Comparison of ENCODE assay signal across 8 cellular contexts in genomic region chr10:100482181-100482833, GRCh38. TPM values are rescaled to one million over a fixed set of nuclear protein-coding genes. Genes with fewer than 3 reads are reported as not detected.
A peak's percentile ranks its signal among the peaks of the same experiment; 100 is the strongest.
DNase-seq lines count a peak whose midpoint lies in the region; ATAC-seq and TF ChIP-seq lines count a peak whose summit lies in the region.

No MANE protein-coding gene starts in this region.

- no peaks in the 10 kb centered on the region for H4K20me1 ChIP-seq in neural cell (ENCODE audit: insufficient read depth)

- H3K79me2 ChIP-seq in neural cell (replicated peaks; ENCODE audit: insufficient read depth, low read length) = no peaks in the 10 kb centered on the region

- no peaks in the 10 kb centered on the region for H3K9me2 ChIP-seq in neural cell (ENCODE audit: insufficient read depth, low read length)

- DNase-seq in DMS 273 (lab: John Stamatoyannopoulos, UW; ENCODE audit: unreplicated experiment) = peak; percentile 77
- no peak for DNase-seq in DMS 273 treated with DMSO at 0.1 percent for 48 hours (lab: John Stamatoyannopoulos, UW)
- DNase-seq in KBM-7 = peak; percentile 79
- DNase-seq in RWPE2 (ENCODE audit: low spot score) = no peak
- DNase-seq in activated gamma-delta T cell treated with anti-CD3 and anti-CD28 coated beads, Interleukin-2, amount 50 U/mL, for 16 hours (ENCODE audit: low read depth) = peak; percentile 45
- DNase-seq in foreskin melanocyte = peak; percentile 41

- no peak overlapping the region for H3K27ac ChIP-seq in RWPE2 (ENCODE audit: poor library complexity, severe bottlenecking)
- H3K27ac ChIP-seq in neural cell (ENCODE audit: low read length) = no peak overlapping the region

- H3K27me3 ChIP-seq in RWPE2 (ENCODE audit: insufficient read depth, poor library complexity, severe bottlenecking) (peaks cover 46% of the 10 kb centered on the region), neural cell (ENCODE audit: insufficient read depth, low read depth, low read length) (peaks cover 95% of the 10 kb centered on the region)

- no peaks in the 10 kb centered on the region for H3K4me1 ChIP-seq in RWPE2 (ENCODE audit: insufficient read depth, poor library complexity, severe bottlenecking)

- H3K4me3 ChIP-seq in RWPE2 (ENCODE audit: severe bottlenecking) (peak overlapping the region; percentile 22), neural cell (ENCODE audit: low read length) (peak overlapping the region; percentile 68)

- H3K9me3 Mint-ChIP-seq in stimulated activated naive CD8-positive, alpha-beta T cell treated with anti-CD3 and anti-CD28 coated beads, Interleukin-15, Interleukin-2, amounts not matched to agents 100 ng/mL and 50 ng/mL, for 24 hours = no peaks in the 10 kb centered on the region

- ATAC-seq in RWPE2 (ENCODE audit: low read depth) = peak; percentile 49

- no peaks in the 10 kb centered on the region for H3K36me3 Mint-ChIP-seq in stimulated activated naive CD8-positive, alpha-beta T cell treated with anti-CD3 and anti-CD28 coated beads, Interleukin-15, Interleukin-2, amounts not matched to agents 100 ng/mL and 50 ng/mL, for 24 hours (ENCODE audit: low read depth)

- peak; percentile 51 for TF ChIP-seq RAD21 in neural cell (conservative IDR thresholded peaks at IDR 0.05)

- H3F3A ChIP-seq in neural cell (ENCODE audit: insufficient read depth, low read length, poor library complexity, severe bottlenecking) = no peaks in the 10 kb centered on the region

- H3K9ac ChIP-seq in neural cell (ENCODE audit: low read length) = no peak overlapping the region

- peaks cover 3% of the 10 kb centered on the region for H3K4me1 Mint-ChIP-seq in stimulated activated naive CD8-positive, alpha-beta T cell treated with anti-CD3 and anti-CD28 coated beads, Interleukin-15, Interleukin-2, amounts not matched to agents 100 ng/mL and 50 ng/mL, for 24 hours (ENCODE audit: low read depth)

- H3K9me3 ChIP-seq in RWPE2 (ENCODE audit: severe bottlenecking) (no peaks in the 10 kb centered on the region), neural cell (ENCODE audit: low read length) (no peaks in the 10 kb centered on the region)

- peak overlapping the region; percentile 55 for H3K4me2 ChIP-seq in neural cell (ENCODE audit: low read length)

- no peak overlapping the region for H2AFZ ChIP-seq in neural cell (ENCODE audit: low read depth, low read length)

- H3K36me3 ChIP-seq in RWPE2 (ENCODE audit: low read depth) = no peaks in the 10 kb centered on the region
- H3K36me3 ChIP-seq in neural cell (ENCODE audit: insufficient read depth, low read length) = peaks cover 3% of the 10 kb centered on the region

- H3K4me3 Mint-ChIP-seq in stimulated activated naive CD8-positive, alpha-beta T cell treated with anti-CD3 and anti-CD28 coated beads, Interleukin-15, Interleukin-2, amounts not matched to agents 100 ng/mL and 50 ng/mL, for 24 hours = peak overlapping the region; percentile 78

- TF ChIP-seq CTCF in RWPE2 (IDR thresholded peaks at IDR 0.05; ENCODE audit: poor library complexity, severe bottlenecking) (peak; percentile 77), neural cell (IDR thresholded peaks at IDR 0.05; ENCODE audit: poor library complexity, severe bottlenecking) (peak; percentile 81)

- TF ChIP-seq EP300 in neural cell (conservative IDR thresholded peaks at IDR 0.05; ENCODE audit: poor library complexity, severe bottlenecking) = no peak

- peaks cover 27% of the 10 kb centered on the region for H3K27me3 Mint-ChIP-seq in stimulated activated naive CD8-positive, alpha-beta T cell treated with anti-CD3 and anti-CD28 coated beads, Interleukin-15, Interleukin-2, amounts not matched to agents 100 ng/mL and 50 ng/mL, for 24 hours

- no peak overlapping the region for H3K27ac Mint-ChIP-seq in stimulated activated naive CD8-positive, alpha-beta T cell treated with anti-CD3 and anti-CD28 coated beads, Interleukin-15, Interleukin-2, amounts not matched to agents 100 ng/mL and 50 ng/mL, for 24 hours

- in situ Hi-C loops in KBM-7 (cut with MboI; ENCODE audit: low pct_unique_long_range_greater_than_20kb, low sequenced_read_pairs) = no loop called here

TF ChIP-seq in neural cell, 6 proteins besides CTCF, POLR2A, EP300 and RAD21:
- TF ChIP-seq SMC3 (conservative IDR thresholded peaks at IDR 0.05; ENCODE audit: poor library complexity) = peak; percentile 59
- TF ChIP-seq EZH2 (IDR thresholded peaks at IDR 0.05; ENCODE audit: borderline replicate concordance, insufficient read depth, low read length, poor library complexity, severe bottlenecking) = no peak
- TF ChIP-seq POLR2AphosphoS5 (IDR thresholded peaks at IDR 0.05) = no peak
- peak; percentile 50 for TF ChIP-seq MXI1 (conservative IDR thresholded peaks at IDR 0.05; ENCODE audit: poor library complexity, severe bottlenecking)
- no peak for TF ChIP-seq REST (IDR thresholded peaks at IDR 0.05; ENCODE audit: borderline replicate concordance)

RNA-seq across cellular contexts. Expression of gene WNT8B, which starts 19.5 kb away (rescaled TPM):
- 0.37 TPM in 1 of 2 replicates, not detected in the other for polyA plus RNA-seq in neural cell
- 0.73 and 1.7 TPM in 2 replicates for polyA minus RNA-seq in neural cell

RNA-seq across cellular contexts. Expression of gene SEC31B, which starts 37.4 kb away (rescaled TPM):
- 17.1 and 23.1 TPM in 2 replicates for polyA plus RNA-seq in neural cell
- polyA minus RNA-seq in neural cell = 8.1 and 9.7 TPM in 2 replicates

RNA-seq across cellular contexts. Expression of gene NDUFB8, which starts 47.4 kb away (rescaled TPM):
- polyA plus RNA-seq in neural cell = 407 and 483 TPM in 2 replicates
- 126 and 128 TPM in 2 replicates for polyA minus RNA-seq in neural cell

RNA-seq across cellular contexts. Expression of gene HIF1AN, which starts 53.4 kb away (rescaled TPM):
- 12.2 and 16.1 TPM in 2 replicates for polyA plus RNA-seq in neural cell
- 29.7 and 33.9 TPM in 2 replicates for polyA minus RNA-seq in neural cell

Comparison
In these comparisons a context has a peak if more than half of its experiments do, and no peak if none do; other contexts are left out.
1. DNase-seq: peak in DMS 273 (single experiment), KBM-7 (single experiment), activated gamma-delta T cell treated with anti-CD3 and anti-CD28 coated beads, Interleukin-2, amount 50 U/mL, for 16 hours (single experiment) and foreskin melanocyte (single experiment); none in DMS 273 treated with DMSO at 0.1 percent for 48 hours (single experiment) and RWPE2 (single experiment).